25 cellular contexts compared by ENCODE assay signal in the genomic region with DNA sequence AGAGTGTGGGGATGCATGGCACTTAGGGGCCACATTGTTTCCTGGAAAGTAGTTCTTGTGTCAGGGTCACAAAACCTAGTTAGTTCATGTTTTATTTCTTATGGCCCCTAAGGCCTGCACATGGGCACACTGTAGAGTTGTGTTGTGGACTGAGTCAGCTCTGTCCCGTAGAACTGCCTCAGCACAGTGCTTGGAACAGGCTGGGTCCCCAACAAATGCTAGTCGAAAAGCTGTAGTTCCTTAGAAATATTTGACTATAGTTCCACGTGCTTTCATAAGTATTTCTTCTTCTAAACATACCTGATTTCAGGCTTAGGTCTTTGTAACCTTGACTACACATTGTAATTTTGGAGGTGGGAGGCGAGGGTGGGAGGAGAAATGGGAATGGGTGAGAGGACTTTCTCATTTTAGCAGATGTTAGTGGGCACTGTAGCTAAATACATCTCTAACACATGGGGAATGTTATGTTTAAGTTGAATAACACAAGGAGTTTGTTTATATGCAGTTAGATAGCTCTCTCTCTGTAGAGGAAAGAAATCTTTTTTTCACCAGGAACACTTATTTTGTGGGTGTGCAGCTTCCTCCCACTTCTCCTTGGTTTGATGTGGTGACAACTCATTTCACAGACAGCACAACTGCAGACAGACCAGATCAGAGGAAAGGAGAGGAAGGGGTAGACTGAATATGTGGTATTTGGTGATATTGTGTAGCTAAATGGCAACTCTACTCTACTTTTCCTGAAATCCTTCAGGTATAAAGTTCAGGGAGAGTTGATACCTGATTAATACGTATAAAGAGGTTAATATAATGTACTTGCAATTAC.
A peak's percentile ranks its signal among the peaks of the same experiment; 100 is the strongest.
DNase-seq lines count a peak whose midpoint lies in the region; ATAC-seq and TF ChIP-seq lines count a peak whose summit lies in the region.
"Had no signal": no experiment of that assay in that cellular context is flagged by ENCODE, and none has a peak within 500 bp of the region (broad histone marks: within the 10 kb centered on the region; RNA-seq: fewer than 3 reads in every experiment).

No MANE protein-coding gene starts in this region.

- no peak overlapping the region for H2AFZ ChIP-seq in Loucy (ENCODE audit: low read length)

- H3K4me3 Mint-ChIP-seq in activated naive CD4-positive, alpha-beta T cell treated with anti-CD3 and anti-CD28 coated beads, Interleukin-2, amount 10 ng/mL, durations not matched to agents 7 days and 5 days, result no peak overlapping the region
- H3K4me3 Mint-ChIP-seq in activated naive CD8-positive, alpha-beta T cell treated with anti-CD3 and anti-CD28 coated beads, Interleukin-2, amount 50 U/mL, for 24 hours, result no peak overlapping the region
- no peak overlapping the region for H3K4me3 Mint-ChIP-seq in stimulated activated naive CD8-positive, alpha-beta T cell treated with anti-CD3 and anti-CD28 coated beads, Interleukin-15, amount 100 ng/mL, for 72 hours
- H3K4me3 Mint-ChIP-seq: dendritic cell treated with granulocyte-macrophage colony-stimulating factor and Interleukin-4, amounts not matched to agents 40 ng/mL and 50 ng/mL, for 4 days; IgD-negative memory B cell; natural killer cell; stimulated activated naive B cell treated with anti-CD40 and anti-IgM and Interleukin-4, amounts not matched to agents 10 μg/mL and 1 μg/mL and 100 μg/mL, for 72 hours had no signal

- H3K9me2 ChIP-seq in Loucy (replicated peaks; ENCODE audit: low read depth, low read length), result no peaks in the 10 kb centered on the region
- H3K9me2 ChIP-seq: SK-N-SH had no signal

- H3K27me3 ChIP-seq in Loucy (ENCODE audit: insufficient read depth, low read length, poor library complexity, severe bottlenecking) (no peaks in the 10 kb centered on the region), brain microvascular endothelial cell (replicated peaks) (no peaks in the 10 kb centered on the region)
- H3K27me3 ChIP-seq: cardiac muscle cell, gastroesophageal sphincter, spleen had no signal

- H3K36me3 ChIP-seq in Loucy (ENCODE audit: insufficient read depth, low read length) (no peaks in the 10 kb centered on the region), brain microvascular endothelial cell (replicated peaks) (no peaks in the 10 kb centered on the region)
- H3K36me3 ChIP-seq: cardiac muscle cell, gastroesophageal sphincter, left ventricle myocardium inferior, spleen, thoracic aorta had no signal

- no peak overlapping the region for H3K9ac ChIP-seq in Loucy (ENCODE audit: low read depth, low read length, poor library complexity, severe bottlenecking)
- H3K9ac ChIP-seq: SK-N-SH had no signal

- no peaks in the 10 kb centered on the region for H3K9me3 ChIP-seq in Loucy (ENCODE audit: insufficient read depth, low read depth, low read length)
- H3K9me3 ChIP-seq: gastroesophageal sphincter, left ventricle myocardium inferior, SK-N-SH, spleen, thoracic aorta had no signal

- peaks cover 48% of the 10 kb centered on the region for H3K4me1 Mint-ChIP-seq in activated naive CD4-positive, alpha-beta T cell treated with anti-CD3 and anti-CD28 coated beads, Interleukin-2, amount 10 ng/mL, durations not matched to agents 7 days and 5 days
- peaks cover 23% of the 10 kb centered on the region for H3K4me1 Mint-ChIP-seq in activated naive CD8-positive, alpha-beta T cell treated with anti-CD3 and anti-CD28 coated beads, Interleukin-2, amount 50 U/mL, for 24 hours
- H3K4me1 Mint-ChIP-seq in stimulated activated naive CD8-positive, alpha-beta T cell treated with anti-CD3 and anti-CD28 coated beads, Interleukin-15, amount 100 ng/mL, for 72 hours, result peaks cover 24% of the 10 kb centered on the region
- H3K4me1 Mint-ChIP-seq: natural killer cell; stimulated activated naive B cell treated with anti-CD40 and anti-IgM and Interleukin-4, amounts not matched to agents 10 μg/mL and 1 μg/mL and 100 μg/mL, for 72 hours had no signal

- H3K36me3 Mint-ChIP-seq in activated naive CD4-positive, alpha-beta T cell treated with anti-CD3 and anti-CD28 coated beads, Interleukin-2, amount 10 ng/mL, durations not matched to agents 7 days and 5 days, result peaks cover 4% of the 10 kb centered on the region
- H3K36me3 Mint-ChIP-seq in activated naive CD8-positive, alpha-beta T cell treated with anti-CD3 and anti-CD28 coated beads, Interleukin-2, amount 50 U/mL, for 24 hours (ENCODE audit: low read depth), result no peaks in the 10 kb centered on the region
- H3K36me3 Mint-ChIP-seq: natural killer cell; stimulated activated naive B cell treated with anti-CD40 and anti-IgM and Interleukin-4, amounts not matched to agents 10 μg/mL and 1 μg/mL and 100 μg/mL, for 72 hours had no signal

- no peak overlapping the region for H3K4me3 ChIP-seq in Loucy (ENCODE audit: low read length, poor library complexity, severe bottlenecking)
- H3K4me3 ChIP-seq in brain microvascular endothelial cell (ENCODE audit: low read depth, low read length), result no peak overlapping the region
- H3K4me3 ChIP-seq: cardiac muscle cell, gastroesophageal sphincter, left ventricle myocardium inferior, spleen, thoracic aorta had no signal

- TF ChIP-seq CTCF in Loucy (conservative IDR thresholded peaks at IDR 0.05; ENCODE audit: low read length) (no peak), brain microvascular endothelial cell (IDR thresholded peaks at IDR 0.05; ENCODE audit: low read depth, low read length, missing control alignments) (no peak)

- peak overlapping the region; percentile 82 for H3K27ac Mint-ChIP-seq in activated naive CD4-positive, alpha-beta T cell treated with anti-CD3 and anti-CD28 coated beads, Interleukin-2, amount 10 ng/mL, durations not matched to agents 7 days and 5 days
- H3K27ac Mint-ChIP-seq in activated naive CD8-positive, alpha-beta T cell treated with anti-CD3 and anti-CD28 coated beads, Interleukin-2, amount 50 U/mL, for 24 hours, result no peak overlapping the region
- no peak overlapping the region for H3K27ac Mint-ChIP-seq in stimulated activated naive CD8-positive, alpha-beta T cell treated with anti-CD3 and anti-CD28 coated beads, Interleukin-15, amount 100 ng/mL, for 72 hours
- H3K27ac Mint-ChIP-seq: dendritic cell treated with granulocyte-macrophage colony-stimulating factor and Interleukin-4, amounts not matched to agents 40 ng/mL and 50 ng/mL, for 4 days; IgD-negative memory B cell; natural killer cell; stimulated activated naive B cell treated with anti-CD40 and anti-IgM and Interleukin-4, amounts not matched to agents 10 μg/mL and 1 μg/mL and 100 μg/mL, for 72 hours had no signal

- no peak overlapping the region for H3K27ac ChIP-seq in brain microvascular endothelial cell
- H3K27ac ChIP-seq: cardiac muscle cell, gastroesophageal sphincter, left ventricle myocardium inferior, spleen, thoracic aorta, VCaP had no signal

- peaks cover 15% of the 10 kb centered on the region for H3K4me1 ChIP-seq in Loucy (ENCODE audit: insufficient read depth, low read length, poor library complexity, severe bottlenecking)
- H3K4me1 ChIP-seq: gastroesophageal sphincter, left ventricle myocardium inferior, spleen had no signal

- H3K27me3 Mint-ChIP-seq in activated naive CD4-positive, alpha-beta T cell treated with anti-CD3 and anti-CD28 coated beads, Interleukin-2, amount 10 ng/mL, durations not matched to agents 7 days and 5 days, result peaks cover 14% of the 10 kb centered on the region
- peaks cover 15% of the 10 kb centered on the region for H3K27me3 Mint-ChIP-seq in activated naive CD8-positive, alpha-beta T cell treated with anti-CD3 and anti-CD28 coated beads, Interleukin-2, amount 50 U/mL, for 24 hours
- H3K27me3 Mint-ChIP-seq in stimulated activated naive CD8-positive, alpha-beta T cell treated with anti-CD3 and anti-CD28 coated beads, Interleukin-15, amount 100 ng/mL, for 72 hours, result peaks cover 48% of the 10 kb centered on the region
- H3K27me3 Mint-ChIP-seq: dendritic cell treated with granulocyte-macrophage colony-stimulating factor and Interleukin-4, amounts not matched to agents 40 ng/mL and 50 ng/mL, for 4 days; IgD-negative memory B cell; stimulated activated naive B cell treated with anti-CD40 and anti-IgM and Interleukin-4, amounts not matched to agents 10 μg/mL and 1 μg/mL and 100 μg/mL, for 72 hours had no signal

- no peaks in the 10 kb centered on the region for H3K79me2 ChIP-seq in Loucy (ENCODE audit: insufficient read depth, low read length)

- peak; percentile 29 for DNase-seq in activated naive CD4-positive, alpha-beta T cell treated with anti-CD3 and anti-CD28 coated beads, Interleukin-2, amount 10 ng/mL, durations not matched to agents 7 days and 5 days
- no peak for DNase-seq in activated naive CD4-positive, alpha-beta T cell (lab: John Stamatoyannopoulos, UW)
- no peak for DNase-seq in activated naive CD8-positive, alpha-beta T cell treated with anti-CD3 and anti-CD28 coated beads, Interleukin-2, amount 50 U/mL, for 24 hours
- no peak for DNase-seq in stimulated activated naive CD8-positive, alpha-beta T cell treated with anti-CD3 and anti-CD28 coated beads, Interleukin-15, amount 100 ng/mL, for 72 hours
- DNase-seq in middle frontal gyrus (ENCODE audit: extremely low spot score, low spot score) (no peak), brain microvascular endothelial cell (no peak)
- DNase-seq: C1 segment of cervical spinal cord; left ventricle myocardium inferior; natural killer cell; NCI-H1105 treated with DMSO at 0.1 percent for 48 hours; NCI-H2029; NCI-H69; retina; SK-N-SH; spleen; stimulated activated CD4-positive, alpha-beta T cell treated with anti-CD3 and anti-CD28 coated beads, Interleukin-4, amount 100 ng/mL, for 24 hours; stimulated activated naive B cell treated with anti-CD40 and anti-IgM and Interleukin-4, amounts not matched to agents 10 μg/mL and 1 μg/mL and 100 μg/mL, for 72 hours had no signal

- CTCF ChIA-PET in activated naive CD4-positive, alpha-beta T cell treated with anti-CD3 and anti-CD28 coated beads, Interleukin-2, amount 10 ng/mL, durations not matched to agents 7 days and 5 days (lab: Charles Lee), result interaction anchor here (1.3 to 2.3 kb wide), 2 partner anchors 28 to 97 kb away, joined by 5 read pairs; no protein-coding TSS in a partner anchor

- in situ Hi-C loops in brain microvascular endothelial cell (cut with HindIII; ENCODE audit: low pct_ligation_motif_present, low sequenced_read_pairs), result no loop called here

- no peaks in the 10 kb centered on the region for H3F3A ChIP-seq in Loucy (ENCODE audit: low read depth)

- peak overlapping the region; percentile 9 for H3K4me2 ChIP-seq in Loucy (ENCODE audit: low read depth, low read length, poor library complexity, severe bottlenecking)
- H3K4me2 ChIP-seq: SK-N-SH had no signal

- peak; percentile 67 for ATAC-seq in activated naive CD8-positive, alpha-beta T cell treated with anti-CD3 and anti-CD28 coated beads, Interleukin-2, amount 50 U/mL, for 24 hours
- ATAC-seq in stimulated activated naive CD8-positive, alpha-beta T cell treated with anti-CD3 and anti-CD28 coated beads, Interleukin-15, amount 100 ng/mL, for 72 hours, result peak; percentile 49
- no peak for ATAC-seq in HG03097 (IDR thresholded peaks at IDR 0.05; ENCODE audit: low FRiP score, unreplicated experiment)
- ATAC-seq: gastroesophageal sphincter; natural killer cell; stimulated activated naive B cell treated with anti-CD40 and anti-IgM and Interleukin-4, amounts not matched to agents 10 μg/mL and 1 μg/mL and 100 μg/mL, for 72 hours had no signal

- no peaks in the 10 kb centered on the region for H3K9me3 Mint-ChIP-seq in activated naive CD4-positive, alpha-beta T cell treated with anti-CD3 and anti-CD28 coated beads, Interleukin-2, amount 10 ng/mL, durations not matched to agents 7 days and 5 days
- no peaks in the 10 kb centered on the region for H3K9me3 Mint-ChIP-seq in activated naive CD8-positive, alpha-beta T cell treated with anti-CD3 and anti-CD28 coated beads, Interleukin-2, amount 50 U/mL, for 24 hours
- H3K9me3 Mint-ChIP-seq in stimulated activated naive CD8-positive, alpha-beta T cell treated with anti-CD3 and anti-CD28 coated beads, Interleukin-15, amount 100 ng/mL, for 72 hours, result no peaks in the 10 kb centered on the region
- H3K9me3 Mint-ChIP-seq: dendritic cell treated with granulocyte-macrophage colony-stimulating factor and Interleukin-4, amounts not matched to agents 40 ng/mL and 50 ng/mL, for 4 days; natural killer cell; stimulated activated naive B cell treated with anti-CD40 and anti-IgM and Interleukin-4, amounts not matched to agents 10 μg/mL and 1 μg/mL and 100 μg/mL, for 72 hours had no signal

- H4K20me1 ChIP-seq in Loucy (ENCODE audit: insufficient read depth, low read length, poor library complexity, severe bottlenecking), result no peaks in the 10 kb centered on the region
